Comparison of ENCODE assay signal across 20 cellular contexts in the genomic region with DNA sequence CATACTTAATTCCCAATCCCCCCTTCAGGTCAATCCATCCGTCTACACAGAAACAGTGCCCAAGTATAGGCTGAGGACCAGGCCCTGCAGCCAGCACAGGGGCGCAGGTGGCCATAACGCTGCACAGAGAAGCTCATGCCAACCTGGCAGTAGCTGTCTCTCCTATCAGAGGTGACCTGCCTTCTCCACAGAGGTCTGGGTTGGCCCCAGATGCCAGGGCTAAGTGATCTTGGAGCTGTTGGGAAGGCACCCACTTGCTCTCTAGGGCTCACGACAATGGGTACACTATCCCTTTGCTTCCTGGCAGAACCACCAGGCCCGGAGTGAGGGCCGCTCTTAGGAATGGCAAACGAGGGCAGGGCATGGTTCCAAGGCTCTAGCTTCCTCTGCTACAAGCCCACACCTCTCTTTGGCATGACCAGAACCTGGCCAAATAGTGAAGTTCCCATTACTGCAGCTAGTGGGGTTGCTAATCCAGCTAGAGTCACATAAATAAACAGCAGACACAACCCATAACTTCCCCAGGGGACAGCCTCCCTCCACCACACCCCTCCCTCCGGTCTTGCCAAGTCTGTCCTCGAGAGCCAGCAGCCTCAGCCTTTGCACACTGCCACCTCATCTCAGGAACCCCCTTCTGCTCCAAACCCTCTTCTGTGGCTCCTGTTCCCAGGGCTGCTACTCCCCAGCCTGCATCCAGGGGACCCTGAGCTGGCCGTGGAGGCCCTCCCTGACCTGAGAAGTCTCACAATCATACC.
A peak's percentile ranks its signal among the peaks of the same experiment; 100 is the strongest.
DNase-seq lines count a peak whose midpoint lies in the region; ATAC-seq and TF ChIP-seq lines count a peak whose summit lies in the region.
"Had no signal": no experiment of that assay in that cellular context is flagged by ENCODE, and none has a peak within 500 bp of the region (broad histone marks: within the 10 kb centered on the region; RNA-seq: fewer than 3 reads in every experiment).

No MANE protein-coding gene starts in this region.

- H3K27ac Mint-ChIP-seq in endodermal cell, result no peak overlapping the region
- H3K27ac Mint-ChIP-seq in activated naive CD4-positive, alpha-beta T cell treated with anti-CD3 and anti-CD28 coated beads, Interleukin-2, amount 10 ng/mL, durations not matched to agents 7 days and 5 days, result no peak overlapping the region
- no peak overlapping the region for H3K27ac Mint-ChIP-seq in stimulated activated naive CD8-positive, alpha-beta T cell treated with anti-CD3 and anti-CD28 coated beads, Interleukin-15, amount 100 ng/mL, for 72 hours
- no peak overlapping the region for H3K27ac Mint-ChIP-seq in nephron progenitor cell
- H3K27ac Mint-ChIP-seq: CD14-positive monocyte; T-helper 1 cell treated with Interleukin-12 subunit alpha and Interleukin-12 subunit beta and Interleukin-4 antibody, amounts not matched to agents 30 μg/mL and 1 μg/mL, for 36 hours had no signal

- WGBS in right cardiac atrium, result 69% methylated on average over 10 of the region's 10 CpGs
- 85 to 94% methylated on average over 9 to 10 of the region's 10 CpGs for WGBS in endodermal cell (ENCODE audit: insufficient coverage in 1 of 2, insufficient read length in 1 of 2), 2 experiments

- H3K27ac ChIP-seq in right cardiac atrium (ENCODE audit: low read length) (no peak overlapping the region), left ventricle myocardium inferior (replicated peaks) (no peak overlapping the region), endodermal cell (ENCODE audit: low read depth, low read length) (no peak overlapping the region)
- H3K27ac ChIP-seq: dorsolateral prefrontal cortex, upper lobe of right lung had no signal

- H3K9me3 ChIP-seq in right cardiac atrium (ENCODE audit: control insufficient read depth, low read length), result no peaks in the 10 kb centered on the region
- peaks cover 18% of the 10 kb centered on the region for H3K9me3 ChIP-seq in left ventricle myocardium inferior (replicated peaks)
- no peaks in the 10 kb centered on the region for H3K9me3 ChIP-seq in endodermal cell (ENCODE audit: control insufficient read depth, low read length)
- H3K9me3 ChIP-seq: upper lobe of right lung had no signal

- peak; percentile 45 to 57 for ATAC-seq in right cardiac atrium
- ATAC-seq in stimulated activated naive CD8-positive, alpha-beta T cell treated with anti-CD3 and anti-CD28 coated beads, Interleukin-15, amount 100 ng/mL, for 72 hours, result no peak
- ATAC-seq: upper lobe of right lung had no signal

- no peaks in the 10 kb centered on the region for H3K36me3 Mint-ChIP-seq in endodermal cell (ENCODE audit: low read depth)
- H3K36me3 Mint-ChIP-seq in activated naive CD4-positive, alpha-beta T cell treated with anti-CD3 and anti-CD28 coated beads, Interleukin-2, amount 10 ng/mL, durations not matched to agents 7 days and 5 days, result no peaks in the 10 kb centered on the region
- H3K36me3 Mint-ChIP-seq in nephron progenitor cell (ENCODE audit: low read depth), result no peaks in the 10 kb centered on the region
- H3K36me3 Mint-ChIP-seq: CD14-positive monocyte had no signal

- H3K4me3 Mint-ChIP-seq in endodermal cell (no peak overlapping the region), nephron progenitor cell (no peak overlapping the region)
- no peak overlapping the region for H3K4me3 Mint-ChIP-seq in activated naive CD4-positive, alpha-beta T cell treated with anti-CD3 and anti-CD28 coated beads, Interleukin-2, amount 10 ng/mL, durations not matched to agents 7 days and 5 days
- H3K4me3 Mint-ChIP-seq in stimulated activated naive CD8-positive, alpha-beta T cell treated with anti-CD3 and anti-CD28 coated beads, Interleukin-15, amount 100 ng/mL, for 72 hours, result no peak overlapping the region
- H3K4me3 Mint-ChIP-seq: CD14-positive monocyte; T-helper 1 cell treated with Interleukin-12 subunit alpha and Interleukin-12 subunit beta and Interleukin-4 antibody, amounts not matched to agents 30 μg/mL and 1 μg/mL, for 36 hours had no signal

- H3K4me1 Mint-ChIP-seq in endodermal cell (no peaks in the 10 kb centered on the region), nephron progenitor cell (peaks cover 23% of the 10 kb centered on the region)
- H3K4me1 Mint-ChIP-seq in activated naive CD4-positive, alpha-beta T cell treated with anti-CD3 and anti-CD28 coated beads, Interleukin-2, amount 10 ng/mL, durations not matched to agents 7 days and 5 days, result no peaks in the 10 kb centered on the region
- H3K4me1 Mint-ChIP-seq in stimulated activated naive CD8-positive, alpha-beta T cell treated with anti-CD3 and anti-CD28 coated beads, Interleukin-15, amount 100 ng/mL, for 72 hours, result no peaks in the 10 kb centered on the region
- H3K4me1 Mint-ChIP-seq: CD14-positive monocyte had no signal

- CTCF ChIA-PET in activated naive CD4-positive, alpha-beta T cell treated with anti-CD3 and anti-CD28 coated beads, Interleukin-2, amount 10 ng/mL, durations not matched to agents 7 days and 5 days (lab: Charles Lee), result no interaction called here

- H3K36me3 ChIP-seq in left ventricle myocardium inferior, result no peaks in the 10 kb centered on the region
- H3K36me3 ChIP-seq in endodermal cell (ENCODE audit: control insufficient read depth, insufficient read depth, low read length), result no peaks in the 10 kb centered on the region
- H3K36me3 ChIP-seq: upper lobe of right lung had no signal

- no peak for TF ChIP-seq CTCF in left ventricle myocardium inferior (IDR thresholded peaks at IDR 0.05; ENCODE audit: borderline replicate concordance)
- TF ChIP-seq CTCF in endodermal cell (conservative IDR thresholded peaks at IDR 0.05), result no peak
- TF ChIP-seq CTCF in nephron progenitor cell (IDR thresholded peaks at IDR 0.05), result no peak

- no peak for DNase-seq in right cardiac atrium
- DNase-seq in left ventricle myocardium inferior, result no peak
- peak; percentile 35 for DNase-seq in endodermal cell
- DNase-seq in mucosa of gallbladder (ENCODE audit: low spot score), result peak; percentile 6
- no peak for DNase-seq in activated naive CD4-positive, alpha-beta T cell treated with anti-CD3 and anti-CD28 coated beads, Interleukin-2, amount 10 ng/mL, durations not matched to agents 7 days and 5 days
- no peak for DNase-seq in cerebellar nuclear complex (lab: John Stamatoyannopoulos, UW)
- DNase-seq in stimulated activated naive CD8-positive, alpha-beta T cell treated with anti-CD3 and anti-CD28 coated beads, Interleukin-15, amount 100 ng/mL, for 72 hours, result no peak
- no peak for DNase-seq in nephron progenitor cell
- DNase-seq: activated CD4-positive, alpha-beta T cell treated with anti-CD3 and anti-CD28 coated beads, Interleukin-2, amount 50 U/mL, for 1 hour; amniotic stem cell; islet precursor cell; NCI-H1105 treated with DMSO at 0.1 percent for 48 hours; NCI-H2081; NCI-H510A; nucleus accumbens; retina had no signal

- intact Hi-C loops in right cardiac atrium (cut with DNase I), result no loop called here
- intact Hi-C loops in left ventricle myocardium inferior (cut with micrococcal nuclease), result no loop called here

- no peak overlapping the region for H3K9ac ChIP-seq in endodermal cell (ENCODE audit: extremely low read depth, low read length, poor library complexity, severe bottlenecking)

- H3K4me1 ChIP-seq in right cardiac atrium (ENCODE audit: control insufficient read depth, insufficient read depth, low read length) (no peaks in the 10 kb centered on the region), left ventricle myocardium inferior (no peaks in the 10 kb centered on the region), endodermal cell (ENCODE audit: control insufficient read depth, insufficient read depth, low read length) (no peaks in the 10 kb centered on the region)
- H3K4me1 ChIP-seq: upper lobe of right lung had no signal

- no peaks in the 10 kb centered on the region for H3K27me3 Mint-ChIP-seq in endodermal cell (ENCODE audit: insufficient read depth)
- peaks cover 29% of the 10 kb centered on the region for H3K27me3 Mint-ChIP-seq in activated naive CD4-positive, alpha-beta T cell treated with anti-CD3 and anti-CD28 coated beads, Interleukin-2, amount 10 ng/mL, durations not matched to agents 7 days and 5 days
- H3K27me3 Mint-ChIP-seq in stimulated activated naive CD8-positive, alpha-beta T cell treated with anti-CD3 and anti-CD28 coated beads, Interleukin-15, amount 100 ng/mL, for 72 hours, result no peaks in the 10 kb centered on the region
- peaks cover 4% of the 10 kb centered on the region for H3K27me3 Mint-ChIP-seq in nephron progenitor cell (ENCODE audit: low read depth, poor library complexity)

- H3K4me3 ChIP-seq in right cardiac atrium (ENCODE audit: low read length) (no peak overlapping the region), left ventricle myocardium inferior (no peak overlapping the region), endodermal cell (ENCODE audit: low read length) (no peak overlapping the region)
- H3K4me3 ChIP-seq: dorsolateral prefrontal cortex, upper lobe of right lung had no signal

- H3K9me3 Mint-ChIP-seq in endodermal cell (no peaks in the 10 kb centered on the region), nephron progenitor cell (no peaks in the 10 kb centered on the region)
- H3K9me3 Mint-ChIP-seq in activated naive CD4-positive, alpha-beta T cell treated with anti-CD3 and anti-CD28 coated beads, Interleukin-2, amount 10 ng/mL, durations not matched to agents 7 days and 5 days, result no peaks in the 10 kb centered on the region
- no peaks in the 10 kb centered on the region for H3K9me3 Mint-ChIP-seq in stimulated activated naive CD8-positive, alpha-beta T cell treated with anti-CD3 and anti-CD28 coated beads, Interleukin-15, amount 100 ng/mL, for 72 hours
- H3K9me3 Mint-ChIP-seq: CD14-positive monocyte; T-helper 1 cell treated with Interleukin-12 subunit alpha and Interleukin-12 subunit beta and Interleukin-4 antibody, amounts not matched to agents 30 μg/mL and 1 μg/mL, for 36 hours had no signal

- H3K27me3 ChIP-seq in right cardiac atrium (ENCODE audit: control insufficient read depth, insufficient read depth) (no peaks in the 10 kb centered on the region), left ventricle myocardium inferior (ENCODE audit: low read depth) (peaks cover 46% of the 10 kb centered on the region), endodermal cell (ENCODE audit: control insufficient read depth, insufficient read depth, low read length, poor library complexity, severe bottlenecking) (no peaks in the 10 kb centered on the region)
- H3K27me3 ChIP-seq: dorsolateral prefrontal cortex, upper lobe of right lung had no signal

Comparison
In these comparisons a context has a peak if more than half of its experiments do, and no peak if none do; other contexts are left out.
1. DNase-seq: peak in endodermal cell (single experiment) and mucosa of gallbladder (single experiment); none in right cardiac atrium (0 of 3), left ventricle myocardium inferior (single experiment), activated naive CD4-positive, alpha-beta T cell treated with anti-CD3 and anti-CD28 coated beads, Interleukin-2, amount 10 ng/mL, durations not matched to agents 7 days and 5 days (single experiment), cerebellar nuclear complex (0 of 2), stimulated activated naive CD8-positive, alpha-beta T cell treated with anti-CD3 and anti-CD28 coated beads, Interleukin-15, amount 100 ng/mL, for 72 hours (0 of 2) and nephron progenitor cell (single experiment).